22 cellular contexts compared by ENCODE assay signal in the genomic region with DNA sequence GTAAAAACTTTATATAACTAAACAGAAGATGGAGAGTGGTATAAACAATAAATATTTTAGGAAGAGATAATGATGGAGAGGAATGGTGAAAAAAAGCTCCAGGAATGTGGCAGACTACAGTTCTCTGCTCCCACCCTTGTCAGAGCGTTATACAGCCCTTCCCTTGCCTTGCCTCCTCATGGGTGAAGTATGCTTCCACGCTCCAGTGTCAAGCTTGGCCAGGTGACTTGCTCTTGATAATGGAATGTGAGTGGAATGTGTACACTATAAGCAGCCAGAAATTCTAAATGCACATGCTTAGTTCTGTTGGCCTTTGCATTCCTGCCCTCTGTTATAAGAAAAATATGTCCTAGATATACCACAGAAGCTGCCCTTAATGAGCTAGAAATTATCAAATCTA. TPM values are rescaled to one million over a fixed set of nuclear protein-coding genes. Genes with fewer than 3 reads are reported as not detected.
DNase-seq lines count a peak whose midpoint lies in the region; ATAC-seq and TF ChIP-seq lines count a peak whose summit lies in the region.
"Had no signal": no experiment of that assay in that cellular context is flagged by ENCODE, and none has a peak within 500 bp of the region (broad histone marks: within the 10 kb centered on the region; RNA-seq: fewer than 3 reads in every experiment).

No MANE protein-coding gene starts in this region.

- H3K27ac ChIP-seq in GM23248 (no peak overlapping the region), brain microvascular endothelial cell (no peak overlapping the region), lung (ENCODE audit: low read depth in 1 of 2, low read length in 1 of 2) (no peak overlapping the region), GM23338 (ENCODE audit: low read depth) (no peak overlapping the region)
- H3K27ac ChIP-seq: breast epithelium, tibial nerve had no signal

- WGBS in GM23248 (ENCODE audit: low coverage in 1 of 2, low lambda C conversion rate in 2 of 2, missing lambda C conversion rate in 2 of 2), 2 experiments, result 16 to 19% methylated on average over 2 of the region's 2 CpGs
- 51 to 86% methylated on average over 2 of the region's 2 CpGs for WGBS in lung, 2 donors

- POLR2A ChIA-PET in AG04449 (lab: Yijun Ruan, JAX), result interaction anchor here (1.3 kb wide), 1 partner anchor 25 kb away, joined by 4 read pairs; a partner anchor contains a TSS

- H3K4me2 ChIP-seq in GM23248 (ENCODE audit: unreplicated experiment) (no peak overlapping the region), GM23338 (no peak overlapping the region)

- no peak for TF ChIP-seq CTCF in AG04449 (IDR thresholded peaks at IDR 0.05; ENCODE audit: insufficient read depth, low read length, missing control alignments)
- no peak for TF ChIP-seq CTCF in brain microvascular endothelial cell (IDR thresholded peaks at IDR 0.05; ENCODE audit: low read depth, low read length, missing control alignments)
- no peak for TF ChIP-seq CTCF in lung (IDR thresholded peaks at IDR 0.05; ENCODE audit: control extremely low read depth, extremely low read depth)
- no peak for TF ChIP-seq CTCF in GM23338 (conservative IDR thresholded peaks at IDR 0.05; ENCODE audit: low read depth in 2 of 2)

- H3K4me3 ChIP-seq in AG04449 (ENCODE audit: low read depth, low read length), result no peak overlapping the region
- no peak overlapping the region for H3K4me3 ChIP-seq in GM23248
- H3K4me3 ChIP-seq in brain microvascular endothelial cell (ENCODE audit: low read depth, low read length), result no peak overlapping the region
- no peak overlapping the region for H3K4me3 ChIP-seq in lung
- no peak overlapping the region for H3K4me3 ChIP-seq in GM23338
- H3K4me3 ChIP-seq: breast epithelium, mucosa of descending colon, tibial nerve had no signal

- H3K27ac Mint-ChIP-seq in GM23338, result no peak overlapping the region
- H3K27ac Mint-ChIP-seq: activated CD4-positive, alpha-beta memory T cell treated with anti-CD3 and anti-CD28 coated beads for 36 hours; activated naive CD8-positive, alpha-beta T cell; H9; stimulated activated naive B cell treated with anti-CD40 and anti-IgM and Interleukin-4, amounts not matched to agents 10 μg/mL and 1 μg/mL and 100 μg/mL, for 72 hours had no signal

- H3K36me3 ChIP-seq in GM23248 (ENCODE audit: low read depth) (no peaks in the 10 kb centered on the region), brain microvascular endothelial cell (replicated peaks) (no peaks in the 10 kb centered on the region), lung (ENCODE audit: control insufficient read depth in 2 of 2, insufficient read depth in 2 of 2, low read length in 2 of 2) (no peaks in the 10 kb centered on the region), GM23338 (ENCODE audit: insufficient read depth) (no peaks in the 10 kb centered on the region)
- H3K36me3 ChIP-seq: breast epithelium, tibial nerve had no signal

- H3K36me3 Mint-ChIP-seq in GM23338 (ENCODE audit: low read depth), result no peaks in the 10 kb centered on the region
- H3K36me3 Mint-ChIP-seq: activated CD4-positive, alpha-beta memory T cell treated with anti-CD3 and anti-CD28 coated beads for 36 hours; stimulated activated naive B cell treated with anti-CD40 and anti-IgM and Interleukin-4, amounts not matched to agents 10 μg/mL and 1 μg/mL and 100 μg/mL, for 72 hours had no signal

- no peak overlapping the region for H3K9ac ChIP-seq in GM23248

- H3K4me1 Mint-ChIP-seq in GM23338, result no peaks in the 10 kb centered on the region
- H3K4me1 Mint-ChIP-seq: H9; stimulated activated naive B cell treated with anti-CD40 and anti-IgM and Interleukin-4, amounts not matched to agents 10 μg/mL and 1 μg/mL and 100 μg/mL, for 72 hours had no signal

- in situ Hi-C loops in GM23248 (cut with MboI), result no loop called here
- in situ Hi-C loops in brain microvascular endothelial cell (cut with HindIII; ENCODE audit: low pct_ligation_motif_present, low sequenced_read_pairs), result no loop called here

- H3K27me3 Mint-ChIP-seq in GM23338 (ENCODE audit: insufficient read depth, low read depth, poor library complexity), result no peaks in the 10 kb centered on the region

- H3K27me3 ChIP-seq in GM23248 (replicated peaks; ENCODE audit: insufficient read depth) (no peaks in the 10 kb centered on the region; the same call in 1 of the 2 replicates), brain microvascular endothelial cell (replicated peaks) (no peaks in the 10 kb centered on the region), lung (ENCODE audit: control insufficient read depth, insufficient read depth) (no peaks in the 10 kb centered on the region), GM23338 (ENCODE audit: insufficient read depth) (no peaks in the 10 kb centered on the region)
- H3K27me3 ChIP-seq: breast epithelium, tibial nerve had no signal

- peaks cover 15% of the 10 kb centered on the region for H3K9me3 Mint-ChIP-seq in GM23338
- H3K9me3 Mint-ChIP-seq: activated CD4-positive, alpha-beta memory T cell treated with anti-CD3 and anti-CD28 coated beads for 36 hours had no signal

- H3K79me2 ChIP-seq in GM23248 (ENCODE audit: insufficient read depth), result no peaks in the 10 kb centered on the region
- H3K79me2 ChIP-seq in GM23338 (replicated peaks; ENCODE audit: insufficient read depth), result no peaks in the 10 kb centered on the region

- ATAC-seq in lung (ENCODE audit: insufficient read depth, low FRiP score) (peak; percentile 89), GM18502 (IDR thresholded peaks at IDR 0.05; ENCODE audit: poor library complexity, unreplicated experiment) (no peak), GM23338 (no peak), GM19351 (IDR thresholded peaks at IDR 0.05; ENCODE audit: unreplicated experiment) (no peak)
- ATAC-seq: mucosa of descending colon; stimulated activated naive B cell treated with anti-CD40 and anti-IgM and Interleukin-4, amounts not matched to agents 10 μg/mL and 1 μg/mL and 100 μg/mL, for 72 hours had no signal

- no peaks in the 10 kb centered on the region for H3K9me2 ChIP-seq in GM23248 (ENCODE audit: insufficient read depth)
- H3K9me2 ChIP-seq in GM23338 (ENCODE audit: insufficient read depth), result 0 out of 2 replicates have a peak, but pooled peaks cover 3% of the 10 kb centered on the region

- no peak overlapping the region for H3K4me3 Mint-ChIP-seq in GM23338
- H3K4me3 Mint-ChIP-seq: activated CD4-positive, alpha-beta memory T cell treated with anti-CD3 and anti-CD28 coated beads for 36 hours; activated naive CD8-positive, alpha-beta T cell; H9; stimulated activated naive B cell treated with anti-CD40 and anti-IgM and Interleukin-4, amounts not matched to agents 10 μg/mL and 1 μg/mL and 100 μg/mL, for 72 hours had no signal

- CTCF ChIA-PET in AG04449 (lab: Yijun Ruan, JAX), result interaction anchor here (1.3 to 1.9 kb wide), 3 partner anchors 11 to 244 kb away, joined by 3 to 5 read pairs (median 4); a partner anchor contains a TSS

- H4K20me1 ChIP-seq in GM23248 (ENCODE audit: insufficient read depth) (no peaks in the 10 kb centered on the region), GM23338 (replicated peaks; ENCODE audit: insufficient read depth) (no peaks in the 10 kb centered on the region)

- H3K4me1 ChIP-seq in GM23248 (ENCODE audit: insufficient read depth) (peaks cover 14% of the 10 kb centered on the region), lung (ENCODE audit: control insufficient read depth in 2 of 2, insufficient read depth in 2 of 2, low read length in 2 of 2) (no peaks in the 10 kb centered on the region), GM23338 (ENCODE audit: insufficient read depth) (no peaks in the 10 kb centered on the region)
- H3K4me1 ChIP-seq: breast epithelium, tibial nerve had no signal

- H3K9me3 ChIP-seq in GM23248 (ENCODE audit: low read depth) (no peaks in the 10 kb centered on the region), lung (ENCODE audit: control insufficient read depth in 2 of 2, insufficient read depth in 1 of 2, low read length in 1 of 2) (peaks cover 0 to 3% of the 10 kb centered on the region in 2 donors)
- H3K9me3 ChIP-seq: mucosa of descending colon had no signal

- DNase-seq in AG04449 (ENCODE audit: low read depth, low spot score), result peak; percentile 41
- peak; percentile 28 for DNase-seq in GM23248
- peak; percentile 6 for DNase-seq in brain microvascular endothelial cell
- peak; percentile 64 for DNase-seq in lung (ENCODE audit: low spot score)
- DNase-seq in GM23338 (ENCODE audit: low spot score), result no peak
- DNase-seq in 8988T, result no peak
- DNase-seq: activated CD4-positive, alpha-beta memory T cell treated with anti-CD3 and anti-CD28 coated beads for 36 hours; H9; KBM-7; mucosa of descending colon; NCI-H1048; NCI-H2029; retina; SHP77; stimulated activated CD4-positive, alpha-beta T cell treated with anti-CD3 and anti-CD28 coated beads, Interleukin-15, amount 100 ng/mL, for 24 hours; stimulated activated naive B cell treated with anti-CD40 and anti-IgM and Interleukin-4, amounts not matched to agents 10 μg/mL and 1 μg/mL and 100 μg/mL, for 72 hours; T-helper 1 cell had no signal

- H2AFZ ChIP-seq in GM23248 (no peak overlapping the region), GM23338 (no peak overlapping the region)

- no peaks in the 10 kb centered on the region for H3F3A ChIP-seq in GM23248 (ENCODE audit: insufficient read depth)
- no peaks in the 10 kb centered on the region for H3F3A ChIP-seq in GM23338 (replicated peaks; ENCODE audit: low read depth)

TF ChIP-seq in GM23338, 12 proteins besides CTCF, POLR2A, EP300 and RAD21 (continues in another document):
- TF ChIP-seq ZNF114 (CRISPR knock-in tag; IDR thresholded peaks at IDR 0.05), result no peak
- TF ChIP-seq, protein P1, sequence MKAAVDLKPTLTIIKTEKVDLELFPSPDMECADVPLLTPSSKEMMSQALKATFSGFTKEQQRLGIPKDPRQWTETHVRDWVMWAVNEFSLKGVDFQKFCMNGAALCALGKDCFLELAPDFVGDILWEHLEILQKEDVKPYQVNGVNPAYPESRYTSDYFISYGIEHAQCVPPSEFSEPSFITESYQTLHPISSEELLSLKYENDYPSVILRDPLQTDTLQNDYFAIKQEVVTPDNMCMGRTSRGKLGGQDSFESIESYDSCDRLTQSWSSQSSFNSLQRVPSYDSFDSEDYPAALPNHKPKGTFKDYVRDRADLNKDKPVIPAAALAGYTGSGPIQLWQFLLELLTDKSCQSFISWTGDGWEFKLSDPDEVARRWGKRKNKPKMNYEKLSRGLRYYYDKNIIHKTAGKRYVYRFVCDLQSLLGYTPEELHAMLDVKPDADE (IDR thresholded peaks at IDR 0.05), result no peak
- no peak for TF ChIP-seq ZNF331 (CRISPR knock-in tag; IDR thresholded peaks at IDR 0.05; ENCODE audit: low read depth)
- TF ChIP-seq POLR2AphosphoS5 (IDR thresholded peaks at IDR 0.05; ENCODE audit: low read depth), result no peak
- TF ChIP-seq STAT1 (IDR thresholded peaks at IDR 0.05; ENCODE audit: unreplicated experiment), result no peak
- no peak for TF ChIP-seq JUNB (IDR thresholded peaks at IDR 0.05; ENCODE audit: unreplicated experiment)
- no peak for TF ChIP-seq EZH2phosphoT487 (IDR thresholded peaks at IDR 0.05; ENCODE audit: unreplicated experiment)
- TF ChIP-seq NANOG (IDR thresholded peaks at IDR 0.05; ENCODE audit: borderline replicate concordance), result no peak

RNA-seq across cellular contexts. Expression of a gene that starts 24.7 kb away (rescaled TPM):
- total RNA-seq in GM23248 (2014; rRNA removed; shearing (Covaris generic)), result 25.5 and 26.9 TPM in 2 replicates
- polyA plus RNA-seq in GM23248 (2016; fragmentation: Nextera tagmentation; extraction: Ambion mirVana), result 10.6 and 11.1 TPM in 2 replicates
- total RNA-seq in lung, result 10 to 100 TPM; 34.7 to 56.2 TPM
- 10 to 100 TPM; 19.0 to 19.6 TPM for polyA plus RNA-seq in lung
- total RNA-seq in GM23338 (2014; rRNA removed; shearing (Covaris generic)), result 31.3 and 31.4 TPM in 2 replicates
- polyA plus RNA-seq in GM23338 (2016; fragmentation: Nextera tagmentation; extraction: Ambion mirVana), result 10.0 and 10.9 TPM in 2 replicates

Comparison
In these comparisons a context has a peak if more than half of its experiments do, and no peak if none do; other contexts are left out.
1. DNase-seq: peak in AG04449 (single experiment), GM23248 (single experiment), brain microvascular endothelial cell (single experiment) and lung (single experiment); none in GM23338 (single experiment) and 8988T (single experiment).